In the genomic region with DNA sequence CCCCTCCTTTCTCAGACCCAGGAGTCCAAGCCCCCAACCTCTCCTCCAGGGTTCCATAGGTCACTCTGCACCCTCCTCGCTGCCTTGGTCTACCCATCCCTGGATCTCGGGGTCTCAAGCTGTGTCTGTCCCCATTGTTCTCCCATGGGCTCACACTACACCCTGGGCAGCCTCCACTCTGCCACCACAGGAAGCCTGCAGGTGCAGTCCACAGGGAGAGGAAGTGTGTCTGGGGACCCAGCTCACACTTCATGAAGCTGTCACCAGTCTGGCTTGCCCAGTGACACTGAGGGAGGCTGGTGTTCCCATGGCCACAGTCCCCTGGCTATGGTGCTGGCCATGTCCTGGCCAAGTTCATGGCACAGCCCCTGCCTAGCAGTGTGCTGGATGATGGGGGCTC, we compare ENCODE assay signal across 1 cellular context.
TF ChIP-seq lines count a peak whose summit lies in the region.

No MANE protein-coding gene starts in this region.

TF ChIP-seq in GM12891, 5 proteins besides CTCF, POLR2A, EP300 and RAD21:
- TF ChIP-seq SPI1 (IDR thresholded peaks at IDR 0.05; ENCODE audit: low read depth, low read length) (no peak), POLR2AphosphoS5 (IDR thresholded peaks at IDR 0.05; ENCODE audit: low read depth, low read length) (no peak), TAF1 (IDR thresholded peaks at IDR 0.05; ENCODE audit: low read depth, low read length) (no peak), PAX5 (IDR thresholded peaks at IDR 0.05; ENCODE audit: insufficient read depth, low read length, severe bottlenecking) (no peak)
